ENCODE assay signal across 8 cellular contexts in genomic region chr7:108109216-108109908, GRCh38. TPM values are rescaled to one million over a fixed set of nuclear protein-coding genes. Genes with fewer than 3 reads are reported as not detected.
DNase-seq lines count a peak whose midpoint lies in the region; ATAC-seq and TF ChIP-seq lines count a peak whose summit lies in the region.

No MANE protein-coding gene starts in this region.

- DNase-seq in AG09319 (ENCODE audit: extremely low read depth, low read depth) (no peak), KBM-7 (peak; percentile 49), left lung (no peak), NCI-H187 treated with DMSO at 0.1 percent for 48 hours (lab: John Stamatoyannopoulos, UW) (no peak), SW 1271 (lab: John Stamatoyannopoulos, UW) (no peak)

- no peaks in the 10 kb centered on the region for H3K27me3 ChIP-seq in left lung

- TF ChIP-seq CTCF in AG09319 (IDR thresholded peaks at IDR 0.05; ENCODE audit: low read depth, low read length) (peak; percentile 16), GM12874 (IDR thresholded peaks at IDR 0.05; ENCODE audit: insufficient read depth, low read depth, low read length) (peak; percentile 51), VCaP (conservative IDR thresholded peaks at IDR 0.05) (peak; percentile 68), left lung (IDR thresholded peaks at IDR 0.05) (peak in 1 of 2 donors; percentile 29)

- in situ Hi-C loops in KBM-7 (cut with MboI; ENCODE audit: low pct_unique_long_range_greater_than_20kb, low sequenced_read_pairs): no loop called here

- peaks cover 0 to 6% of the 10 kb centered on the region in 2 donors for H3K4me1 ChIP-seq in left lung

- no peak overlapping the region for H3K4me3 ChIP-seq in left lung

- peak; percentile 77 for ATAC-seq in left lung
- no peak for ATAC-seq in HG03520 (IDR thresholded peaks at IDR 0.05; ENCODE audit: unreplicated experiment)

- H3K36me3 ChIP-seq in left lung: no peaks in the 10 kb centered on the region

- H3K9me3 ChIP-seq in left lung: no peaks in the 10 kb centered on the region

- H3K27ac ChIP-seq in VCaP: peak overlapping the region; percentile 85
- no peak overlapping the region for H3K27ac ChIP-seq in left lung

- intact Hi-C loops in left lung (cut with DNase I): no loop called here

RNA-seq across cellular contexts. Expression of gene LAMB4, which starts 20.8 kb away (rescaled TPM):
- under 1 TPM in 1 of 2 donors, not detected in 1; 0.37 TPM for total RNA-seq in left lung
